In genomic region chr7:29146082-29146706, GRCh38 we compare ENCODE assay signal across 8 cellular contexts. TPM values are rescaled to one million over a fixed set of nuclear protein-coding genes. Genes with fewer than 3 reads are reported as not detected.
A peak's percentile ranks its signal among the peaks of the same experiment; 100 is the strongest.
DNase-seq lines count a peak whose midpoint lies in the region; ATAC-seq and TF ChIP-seq lines count a peak whose summit lies in the region.

Gene CPVL (minus strand): TSS chr7:29146537. CDS start chr7:29121061, 25,476 bp downstream.

- peaks cover 8% of the 10 kb centered on the region; the same call in 1 of the 2 replicates for H3K4me1 ChIP-seq in HUES6 (ENCODE audit: control insufficient read depth, insufficient read depth, low read length)
- peaks cover 2% of the 10 kb centered on the region for H3K4me1 ChIP-seq in PC-9 (replicated peaks; ENCODE audit: insufficient read depth)
- H3K4me1 ChIP-seq in esophagus squamous epithelium = peaks cover 9 to 22% (median 12%) of the 10 kb centered on the region in 3 donors
- H3K4me1 ChIP-seq in muscle layer of duodenum (ENCODE audit: control insufficient read depth in 1 of 2, insufficient read depth in 2 of 2, low read length in 2 of 2) = peaks cover 0 to 13% of the 10 kb centered on the region in 2 donors
- peaks cover 0 to 4% of the 10 kb centered on the region in 2 donors for H3K4me1 ChIP-seq in uterus

- H3K9me3 ChIP-seq in HUES6 (ENCODE audit: control insufficient read depth, insufficient read depth, low read depth, low read length) (no peaks in the 10 kb centered on the region), PC-9 (ENCODE audit: insufficient read depth, low read depth) (no peaks in the 10 kb centered on the region), esophagus squamous epithelium (no peaks in the 10 kb centered on the region), muscle layer of duodenum (ENCODE audit: control insufficient read depth in 1 of 2, low read length in 2 of 2) (no peaks in the 10 kb centered on the region), uterus (no peaks in the 10 kb centered on the region)

- no peaks in the 10 kb centered on the region for H4K20me1 ChIP-seq in PC-9 (ENCODE audit: insufficient read depth)

- POLR2A ChIA-PET in PC-9 (lab: Charles Lee; ENCODE audit: unreplicated experiment) = no interaction called here

- no peak within 1 kb of the TSS for H2AFZ ChIP-seq in PC-9

- DNase-seq in PC-9 = no peak
- DNase-seq in esophagus squamous epithelium (lab: John Stamatoyannopoulos, UW) = no peak
- peak; percentile 26 to 53 for DNase-seq in uterus
- DNase-seq in NK-92 (lab: John Stamatoyannopoulos, UW; ENCODE audit: unreplicated experiment) = no peak

- no peaks in the 10 kb centered on the region for H3K79me2 ChIP-seq in PC-9 (ENCODE audit: low read depth)

- H3K36me3 ChIP-seq in HUES6 (ENCODE audit: control insufficient read depth, insufficient read depth, low read length) (no peaks in the 10 kb centered on the region), PC-9 (ENCODE audit: low read depth) (no peaks in the 10 kb centered on the region), esophagus squamous epithelium (no peaks in the 10 kb centered on the region), muscle layer of duodenum (ENCODE audit: control insufficient read depth in 1 of 2, insufficient read depth in 2 of 2, low read length in 2 of 2) (no peaks in the 10 kb centered on the region), uterus (no peaks in the 10 kb centered on the region)

- TF ChIP-seq CTCF in PC-9 (conservative IDR thresholded peaks at IDR 0.05) (no peak), esophagus squamous epithelium (IDR thresholded peaks at IDR 0.05) (no peak), uterus (IDR thresholded peaks at IDR 0.05) (no peak)

- peak within 1 kb of the TSS; percentile 83 for H3K9ac ChIP-seq in HUES6 (ENCODE audit: low read length)

- H3K27me3 ChIP-seq in HUES6 (ENCODE audit: control insufficient read depth, insufficient read depth, low read length) (peaks cover 17% of the 10 kb centered on the region), PC-9 (ENCODE audit: insufficient read depth, low read depth) (peaks cover 7% of the 10 kb centered on the region; the same call in 1 of the 2 replicates), esophagus squamous epithelium (peaks cover 0 to 66% (median 0%) of the 10 kb centered on the region in 4 donors), muscle layer of duodenum (ENCODE audit: low read depth, low read length) (no peaks in the 10 kb centered on the region), uterus (no peaks in the 10 kb centered on the region)

- no peak for ATAC-seq in GM21526 (IDR thresholded peaks at IDR 0.05; ENCODE audit: low FRiP score, unreplicated experiment)
- no peak for ATAC-seq in HG02938 (IDR thresholded peaks at IDR 0.05; ENCODE audit: unreplicated experiment)

- WGBS in esophagus squamous epithelium, 2 donors = 0 to 6% methylated on average over 7 to 17 of the region's 41 CpGs

- BruUV-seq in PC-9 (replicated peaks; lab: Mats Ljungman, UMichigan) = no TSS peak

- H3F3A ChIP-seq in PC-9 (ENCODE audit: insufficient read depth, low read depth) = peaks cover 4% of the 10 kb centered on the region; the same call in 1 of the 2 replicates

- intact Hi-C loops in PC-9 (cut with micrococcal nuclease; ENCODE audit: unreplicated experiment) = no loop called here
- intact Hi-C loops in esophagus squamous epithelium (cut with DNase I) = no loop called here
- intact Hi-C loops in uterus (cut with DNase I; ENCODE audit: low total_unique reads) = loop anchor here (10.0 kb wide), 1 partner anchor 389 kb away; no protein-coding TSS in a partner anchor

- CTCF ChIA-PET in PC-9 (lab: Charles Lee) = no interaction called here

- H3K27ac ChIP-seq in HUES6 (ENCODE audit: low read depth, low read length) (no peak within 1 kb of the TSS), PC-9 (no peak within 1 kb of the TSS), esophagus squamous epithelium (peak within 1 kb of the TSS in 3 of 4 donors; percentile 1 to 76 (median 39)), muscle layer of duodenum (ENCODE audit: low read length) (peak within 1 kb of the TSS; percentile 17), uterus (peak within 1 kb of the TSS in 1 of 2 donors; percentile 54)

- H3K4me2 ChIP-seq in PC-9 = peak within 1 kb of the TSS; percentile 28

- no peaks in the 10 kb centered on the region for H3K9me2 ChIP-seq in PC-9 (ENCODE audit: insufficient read depth)

- peak within 1 kb of the TSS; percentile 90 for H3K4me3 ChIP-seq in HUES6 (ENCODE audit: low read depth, low read length)
- no peak within 1 kb of the TSS for H3K4me3 ChIP-seq in PC-9
- H3K4me3 ChIP-seq in esophagus squamous epithelium = peak within 1 kb of the TSS; percentile 3 to 66 (median 42)
- peak within 1 kb of the TSS; percentile 56 to 65 for H3K4me3 ChIP-seq in muscle layer of duodenum (ENCODE audit: low read depth in 1 of 2, low read length in 2 of 2)
- peak within 1 kb of the TSS; percentile 31 to 42 for H3K4me3 ChIP-seq in uterus

- TF ChIP-seq POLR2A in esophagus squamous epithelium (IDR thresholded peaks at IDR 0.05) (peak in 2 of 4 donors; percentile 49 to 72), uterus (IDR thresholded peaks at IDR 0.05) (peak in 1 of 2 donors; percentile 13)

RNA-seq across cellular contexts. Expression of gene CPVL, which starts in this region (rescaled TPM):
- total RNA-seq in PC-9 (2021) = 0.28 TPM in 1 of 2 replicates, not detected in the other
- 10 to 100 TPM in 2 of 4 donors, 1 to 10 TPM in 2; 3.9 to 34.1 (median 15.7) TPM for total RNA-seq in esophagus squamous epithelium
- 10 to 100 TPM in 3 of 4 donors, 1 to 10 TPM in 1; 8.5 to 21.1 (median 14.5) TPM for total RNA-seq in uterus

Comparison
In these comparisons a context has a peak if more than half of its experiments do, and no peak if none do; other contexts are left out.
1. H3K27ac ChIP-seq: peak in esophagus squamous epithelium (3 of 4) and muscle layer of duodenum (single experiment); none in HUES6 (single experiment) and PC-9 (single experiment).
2. DNase-seq: peak in uterus (2 of 2); none in PC-9 (0 of 2), esophagus squamous epithelium (single experiment) and NK-92 (single experiment).